ENCODE assay signal across 1 cellular context in the genomic region with DNA sequence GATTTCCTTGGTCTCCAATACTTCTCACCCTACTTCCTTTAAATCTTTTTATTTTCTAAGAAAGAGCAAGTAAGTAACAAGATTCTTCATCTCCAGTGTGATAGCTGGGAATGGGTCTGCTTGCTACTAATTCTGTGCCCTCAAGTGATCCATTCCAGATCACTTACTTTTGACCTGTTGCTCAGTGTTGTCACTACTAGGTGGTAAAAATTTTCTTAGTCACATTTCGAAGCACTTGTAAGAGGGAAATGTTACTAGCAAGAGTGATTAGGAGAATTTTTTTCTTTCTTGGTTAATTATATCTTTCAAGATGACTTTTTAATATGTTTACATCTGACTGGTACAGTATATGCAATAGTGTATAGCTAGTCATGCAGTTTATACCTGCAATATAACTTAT.
TF ChIP-seq lines count a peak whose summit lies in the region.

No MANE protein-coding gene starts in this region.

TF ChIP-seq in K562, 482 proteins besides CTCF, POLR2A, EP300 and RAD21:
- TF ChIP-seq ZSCAN29 (IDR thresholded peaks at IDR 0.05) (no peak), ZNF592 (IDR thresholded peaks at IDR 0.05) (no peak), ADNP (tag; IDR thresholded peaks at IDR 0.05) (peak; percentile 59; the same call in 1 of the 2 replicates), THAP7 (CRISPR knock-in tag; IDR thresholded peaks at IDR 0.05) (no peak)
